Comparison of ENCODE assay signal across 9 cellular contexts in genomic region chr12:75979181-75979580, GRCh38. TPM values are rescaled to one million over a fixed set of nuclear protein-coding genes. Genes with fewer than 3 reads are reported as not detected.
DNase-seq lines count a peak whose midpoint lies in the region; ATAC-seq and TF ChIP-seq lines count a peak whose summit lies in the region.
"Had no signal": no experiment of that assay in that cellular context is flagged by ENCODE, and none has a peak within 500 bp of the region (broad histone marks: within the 10 kb centered on the region; RNA-seq: fewer than 3 reads in every experiment).

No MANE protein-coding gene starts in this region.

- H3K27ac ChIP-seq in PC-9: peak overlapping the region; percentile 99
- H3K27ac ChIP-seq: C4-2B had no signal

- peak overlapping the region; percentile 71 for H3K4me2 ChIP-seq in PC-9

- no peaks in the 10 kb centered on the region for H4K20me1 ChIP-seq in PC-9 (ENCODE audit: insufficient read depth)

- H3K36me3 ChIP-seq in PC-9 (ENCODE audit: low read depth): no peaks in the 10 kb centered on the region

- H3K4me3 ChIP-seq in PC-9: peak overlapping the region; percentile 28; the same call in 1 of the 2 replicates

- H3K79me2 ChIP-seq in PC-9 (ENCODE audit: low read depth): no peaks in the 10 kb centered on the region

- H3K27me3 ChIP-seq in PC-9 (ENCODE audit: insufficient read depth, low read depth): no peaks in the 10 kb centered on the region

- H3K9me2 ChIP-seq in PC-9 (ENCODE audit: insufficient read depth): no peaks in the 10 kb centered on the region

- H3F3A ChIP-seq in PC-9 (ENCODE audit: insufficient read depth, low read depth): peaks cover 57% of the 10 kb centered on the region

- DNase-seq in activated CD8-positive, alpha-beta memory T cell treated with anti-CD3 and anti-CD28 coated beads, Interleukin-2, amount 50 U/mL, for 4 hours: peak; percentile 21
- DNase-seq in activated CD8-positive, alpha-beta memory T cell treated with anti-CD3 and anti-CD28 coated beads, Interleukin-2, amount 50 U/mL, for 48 hours: no peak
- DNase-seq in PC-9 (no peak), dermis microvascular lymphatic vessel endothelial cell (ENCODE audit: low read depth in 2 of 2) (peak; percentile 60 to 93), COLO668 (lab: John Stamatoyannopoulos, UW; ENCODE audit: unreplicated experiment) (no peak), GM19238 (ENCODE audit: insufficient read length, low spot score) (no peak)
- DNase-seq in stimulated activated CD4-positive, alpha-beta T cell treated with anti-CD3 and anti-CD28 coated beads, Interleukin-2, amount 100 ng/mL, for 4 hours (ENCODE audit: low read depth): peak; percentile 28

- POLR2A ChIA-PET in PC-9 (lab: Charles Lee; ENCODE audit: unreplicated experiment): no interaction called here

- no peak overlapping the region for H2AFZ ChIP-seq in PC-9

- CTCF ChIA-PET in PC-9 (lab: Charles Lee): interaction anchor here (0.5 kb wide), 1 partner anchor 46 kb away, joined by 10 read pairs; no protein-coding TSS in a partner anchor

- ATAC-seq in GM19328 (IDR thresholded peaks at IDR 0.05; ENCODE audit: unreplicated experiment): no peak

- no TSS peak for BruUV-seq in PC-9 (replicated peaks; lab: Mats Ljungman, UMichigan)

- H3K9me3 ChIP-seq in PC-9 (ENCODE audit: insufficient read depth, low read depth): no peaks in the 10 kb centered on the region

- intact Hi-C loops in PC-9 (cut with micrococcal nuclease; ENCODE audit: unreplicated experiment): loop anchor here (2.0 to 5.0 kb wide), 3 partner anchors 88 to 322 kb away; no protein-coding TSS in a partner anchor

- peaks cover 70% of the 10 kb centered on the region for H3K4me1 ChIP-seq in PC-9 (replicated peaks; ENCODE audit: insufficient read depth)

- TF ChIP-seq CTCF in PC-9 (conservative IDR thresholded peaks at IDR 0.05): no peak

RNA-seq across cellular contexts. Expression of gene PHLDA1, which starts 52.4 kb away (rescaled TPM):
- 29.1 and 38.3 TPM in 2 replicates for total RNA-seq in PC-9 (2021)
- total RNA-seq in dermis microvascular lymphatic vessel endothelial cell: 11.1 and 11.6 TPM in 2 replicates

Comparison
In these comparisons a context has a peak if more than half of its experiments do, and no peak if none do; other contexts are left out.
1. DNase-seq: peak in activated CD8-positive, alpha-beta memory T cell treated with anti-CD3 and anti-CD28 coated beads, Interleukin-2, amount 50 U/mL, for 4 hours (single experiment), dermis microvascular lymphatic vessel endothelial cell (2 of 2) and stimulated activated CD4-positive, alpha-beta T cell treated with anti-CD3 and anti-CD28 coated beads, Interleukin-2, amount 100 ng/mL, for 4 hours (single experiment); none in activated CD8-positive, alpha-beta memory T cell treated with anti-CD3 and anti-CD28 coated beads, Interleukin-2, amount 50 U/mL, for 48 hours (single experiment), PC-9 (0 of 2), COLO668 (single experiment) and GM19238 (single experiment).